In genomic region chr19:44889830-44890365, GRCh38 we compare ENCODE assay signal across 10 cellular contexts. TPM values are rescaled to one million over a fixed set of nuclear protein-coding genes. Genes with fewer than 3 reads are reported as not detected.
A peak's percentile ranks its signal among the peaks of the same experiment; 100 is the strongest.
DNase-seq lines count a peak whose midpoint lies in the region; ATAC-seq and TF ChIP-seq lines count a peak whose summit lies in the region.
"Had no signal": no experiment of that assay in that cellular context is flagged by ENCODE, and none has a peak within 500 bp of the region (broad histone marks: within the 10 kb centered on the region; RNA-seq: fewer than 3 reads in every experiment).

No MANE protein-coding gene starts in this region.

- TSS peak; percentile 98 for BruUV-seq in Panc1 (replicated peaks; lab: Mats Ljungman, UMichigan)

- H3K36me3 ChIP-seq in CD8-positive, alpha-beta T cell (ENCODE audit: insufficient read depth, low read length) = peaks cover 19% of the 10 kb centered on the region
- H3K36me3 ChIP-seq in Panc1 (ENCODE audit: control insufficient read depth, insufficient read depth, low read length) (peaks cover 18% of the 10 kb centered on the region), neutrophil (peaks cover 21% of the 10 kb centered on the region)

- H3K27ac ChIP-seq in CD8-positive, alpha-beta T cell (ENCODE audit: low read depth, low read length) = peak overlapping the region; percentile 89
- H3K27ac ChIP-seq in Panc1 (ENCODE audit: low read length) = peak overlapping the region; percentile 93
- peak overlapping the region; percentile 91 for H3K27ac ChIP-seq in epithelial cell of prostate
- H3K27ac ChIP-seq in neutrophil = peak overlapping the region; percentile 92

- no peaks in the 10 kb centered on the region for H3K9me3 ChIP-seq in CD8-positive, alpha-beta T cell (ENCODE audit: low read length)
- H3K9me3 ChIP-seq in Panc1 (ENCODE audit: control insufficient read depth, insufficient read depth, low read depth, low read length) (no peaks in the 10 kb centered on the region), neutrophil (no peaks in the 10 kb centered on the region)

- peaks cover 27% of the 10 kb centered on the region for H3K4me1 Mint-ChIP-seq in CD8-positive, alpha-beta T cell (ENCODE audit: low read depth)

- intact Hi-C loops in CD8-positive, alpha-beta T cell (cut with DNase I, micrococcal nuclease) = loop anchor here (1.0 to 10.0 kb wide), 14 partner anchors 25 to 1013 kb away; partner anchors contain the start of genes BLOC1S3 (in 2 of the 2), CLPTM1 (in 2 of the 2), TRAPPC6A (in 2 of the 2) and APOC1 (in 1 of the 2)
- intact Hi-C loops in Panc1 (cut with micrococcal nuclease; ENCODE audit: unreplicated experiment) = no loop called here

- no peak for DNase-seq in CD8-positive, alpha-beta T cell
- DNase-seq in Panc1 (ENCODE audit: low read depth, low spot score) = no peak
- no peak for DNase-seq in epithelial cell of prostate (ENCODE audit: low read depth, low spot score)
- no peak for DNase-seq in mesenteric fat pad (ENCODE audit: low spot score)
- DNase-seq in stimulated activated CD4-positive, alpha-beta T cell treated with anti-CD3 and anti-CD28 coated beads, Interleukin-4, amount 100 ng/mL, for 4 hours = no peak

- H3K36me3 Mint-ChIP-seq in CD8-positive, alpha-beta T cell = peaks cover 34% of the 10 kb centered on the region

- no peak for TF ChIP-seq CTCF in CD8-positive, alpha-beta T cell (IDR thresholded peaks at IDR 0.05)
- TF ChIP-seq CTCF in Panc1 (IDR thresholded peaks at IDR 0.05) (no peak), neutrophil (IDR thresholded peaks at IDR 0.05) (no peak)

- H3K4me1 ChIP-seq in CD8-positive, alpha-beta T cell (ENCODE audit: insufficient read depth, low read length) = peaks cover 20% of the 10 kb centered on the region
- H3K4me1 ChIP-seq in Panc1 (ENCODE audit: control insufficient read depth, insufficient read depth, low read length) = peaks cover 7% of the 10 kb centered on the region; the same call in 1 of the 2 replicates
- H3K4me1 ChIP-seq in neutrophil (ENCODE audit: control insufficient read depth in 1 of 2, insufficient read depth in 1 of 2, low read depth in 1 of 2, low read length in 1 of 2) = peaks cover 16 to 20% of the 10 kb centered on the region in 2 experiments

- in situ Hi-C loops in Panc1 (cut with HindIII; ENCODE audit: low pct_unique_long_range_greater_than_20kb, low sequenced_read_pairs) = no loop called here

- CTCF ChIA-PET in CD8-positive, alpha-beta T cell (lab: Charles Lee) = interaction anchor here (1.9 kb wide), 1 partner anchor 15 kb away, joined by 5 read pairs; no protein-coding TSS in a partner anchor
- CTCF ChIA-PET in Panc1 (lab: Charles Lee) = interaction anchor here (0.5 to 1.0 kb wide), 3 partner anchors 14 to 118 kb away, joined by 3 to 10 read pairs (median 5); no protein-coding TSS in a partner anchor

- no peaks in the 10 kb centered on the region for H3K27me3 ChIP-seq in CD8-positive, alpha-beta T cell (ENCODE audit: insufficient read depth, low read length)
- H3K27me3 ChIP-seq in Panc1 (ENCODE audit: control insufficient read depth, insufficient read depth, low read length) = no peaks in the 10 kb centered on the region
- H3K27me3 ChIP-seq in neutrophil = no peaks in the 10 kb centered on the region

- peak overlapping the region; percentile 58 for H3K4me3 ChIP-seq in CD8-positive, alpha-beta T cell (ENCODE audit: low read depth, low read length)
- H3K4me3 ChIP-seq in Panc1 (ENCODE audit: low read depth in 2 of 2, low read length in 2 of 2) = peak overlapping the region; percentile 42 to 65
- peak overlapping the region; percentile 70 to 85 for H3K4me3 ChIP-seq in neutrophil (ENCODE audit: low read depth in 1 of 2, low read length in 1 of 2)

- peak overlapping the region; percentile 94 for H3K27ac Mint-ChIP-seq in CD8-positive, alpha-beta T cell

- H3K27me3 Mint-ChIP-seq in CD8-positive, alpha-beta T cell (ENCODE audit: low read depth) = no peaks in the 10 kb centered on the region

- H3K4me3 Mint-ChIP-seq in CD8-positive, alpha-beta T cell = peak overlapping the region; percentile 85

- ATAC-seq in CD8-positive, alpha-beta T cell = no peak
- no peak for ATAC-seq in Panc1
- ATAC-seq in HG03139 (IDR thresholded peaks at IDR 0.05; ENCODE audit: unreplicated experiment) = no peak
- ATAC-seq in GM19463 (IDR thresholded peaks at IDR 0.05; ENCODE audit: unreplicated experiment) = no peak

- H3K9me3 Mint-ChIP-seq in CD8-positive, alpha-beta T cell = no peaks in the 10 kb centered on the region

- POLR2A ChIA-PET in CD8-positive, alpha-beta T cell (lab: Charles Lee) = interaction anchor here (0.7 to 0.8 kb wide), 2 partner anchors 17 to 65 kb away, joined by 3 read pairs; partner anchors contain the start of gene CLPTM1
- POLR2A ChIA-PET in Panc1 (lab: Charles Lee) = interaction anchor here (0.6 kb wide), 1 partner anchor 41 kb away, joined by 22 read pairs; no protein-coding TSS in a partner anchor

RNA-seq across cellular contexts. Expression of gene TOMM40, which starts 1.2 kb away (rescaled TPM):
- total RNA-seq in CD8-positive, alpha-beta T cell = 10 to 100 TPM; 25.8 to 27.4 TPM
- 147 TPM for total RNA-seq in Panc1 (2021; ENCODE audit: unreplicated experiment)
- polyA plus RNA-seq in Panc1 (2012; ENCODE audit: insufficient read length) = 136 TPM
- 60.5 TPM for total RNA-seq in mesenteric fat pad

RNA-seq across cellular contexts. Expression of gene APOE, which starts 15.7 kb away (rescaled TPM):
- 1 to 10 TPM; 5.0 TPM for total RNA-seq in CD8-positive, alpha-beta T cell
- 780 TPM for total RNA-seq in Panc1 (2021; ENCODE audit: unreplicated experiment)
- 1,409 TPM for polyA plus RNA-seq in Panc1 (2012; ENCODE audit: insufficient read length)
- total RNA-seq in mesenteric fat pad = 162 TPM

RNA-seq across cellular contexts. Expression of gene APOC1, which starts 24.5 kb away (rescaled TPM):
- total RNA-seq in CD8-positive, alpha-beta T cell = not detected
- 48.5 TPM for total RNA-seq in Panc1 (2021; ENCODE audit: unreplicated experiment)
- 47.0 TPM for polyA plus RNA-seq in Panc1 (2012; ENCODE audit: insufficient read length)
- total RNA-seq in mesenteric fat pad = 32.3 TPM

RNA-seq across cellular contexts. Expression of gene NECTIN2, which starts 43.8 kb away (rescaled TPM):
- total RNA-seq in CD8-positive, alpha-beta T cell = 1 to 10 TPM; 2.0 to 2.5 TPM
- total RNA-seq in Panc1 (2021; ENCODE audit: unreplicated experiment) (104 TPM), mesenteric fat pad (103 TPM)
- 180 TPM for polyA plus RNA-seq in Panc1 (2012; ENCODE audit: insufficient read length)

RNA-seq across cellular contexts. Expression of gene APOC4, which starts 52.1 kb away (rescaled TPM):
- not detected for total RNA-seq in CD8-positive, alpha-beta T cell
- total RNA-seq in Panc1 (2021; ENCODE audit: unreplicated experiment) = not detected
- polyA plus RNA-seq in Panc1 (2012; ENCODE audit: insufficient read length) = not detected
- total RNA-seq in mesenteric fat pad = not detected
- total RNA-seq: lung microvascular endothelial cell, SK-MEL-5 had no signal

Comparison
In these comparisons a context has a peak if more than half of its experiments do, and no peak if none do; other contexts are left out.
1. RNA of gene APOE, which starts 15.7 kb away (total RNA-seq): 780 TPM in Panc1 (single experiment) and 162 TPM in mesenteric fat pad (single experiment); 5.0 TPM in CD8-positive, alpha-beta T cell; every median in the first group is over 10 times any median in the second.
2. RNA of gene APOC1, which starts 24.5 kb away (total RNA-seq): 48.5 TPM in Panc1 (single experiment) and 32.3 TPM in mesenteric fat pad (single experiment); not detected in CD8-positive, alpha-beta T cell; every median in the first group is over 10 times any median in the second.
3. Peak in every context shown above with its lines, with median percentiles within 50 percentile points of each other: H3K27ac ChIP-seq and H3K4me3 ChIP-seq.